ENCODE assay signal across 13 cellular contexts in the genomic region with DNA sequence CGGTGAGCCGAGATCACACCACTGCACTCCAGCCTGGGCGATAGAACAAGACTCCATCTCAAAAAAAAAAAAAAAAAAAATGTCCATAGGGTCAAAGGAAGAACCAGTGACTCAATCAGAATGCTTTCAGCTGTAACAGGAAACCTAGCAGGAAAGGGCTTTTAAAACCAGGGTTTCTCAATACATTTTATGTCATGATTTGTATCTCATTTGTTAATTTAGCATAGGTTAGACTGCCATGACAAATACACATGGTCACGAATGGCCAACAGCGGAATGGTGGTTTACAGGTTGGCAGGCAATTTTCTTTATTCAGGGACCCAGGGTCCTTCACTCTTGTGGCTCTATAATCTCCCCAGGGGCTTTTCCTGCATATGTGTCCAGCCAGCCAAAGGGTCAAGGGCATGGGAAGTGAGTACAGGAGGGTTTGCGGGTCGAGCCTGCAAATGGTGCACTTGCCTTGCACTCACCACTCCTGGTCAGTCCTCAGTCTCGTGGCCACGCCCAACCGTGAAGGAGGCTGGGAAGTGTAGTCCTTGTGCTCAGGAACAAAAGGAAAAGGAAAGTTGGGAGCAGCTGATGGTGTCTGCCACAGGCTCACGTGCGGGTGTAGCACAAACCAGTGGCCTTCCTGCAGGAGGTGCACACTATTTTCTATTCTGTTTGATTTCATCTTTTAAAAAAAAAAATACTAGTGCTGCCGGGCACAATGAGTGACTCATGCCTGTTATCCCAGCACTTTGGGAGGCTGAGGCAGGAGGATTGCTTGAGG. TPM values are rescaled to one million over a fixed set of nuclear protein-coding genes. Genes with fewer than 3 reads are reported as not detected.
A peak's percentile ranks its signal among the peaks of the same experiment; 100 is the strongest.
DNase-seq lines count a peak whose midpoint lies in the region; ATAC-seq and TF ChIP-seq lines count a peak whose summit lies in the region.
"Had no signal": no experiment of that assay in that cellular context is flagged by ENCODE, and none has a peak within 500 bp of the region (broad histone marks: within the 10 kb centered on the region; RNA-seq: fewer than 3 reads in every experiment).

No MANE protein-coding gene starts in this region.

- no peak for TF ChIP-seq POLR2A in suprapubic skin (IDR thresholded peaks at IDR 0.05)

- no peaks in the 10 kb centered on the region for H3K79me2 ChIP-seq in ACC112 (ENCODE audit: control insufficient read depth, insufficient read depth, low read length, unreplicated experiment)
- H3K79me2 ChIP-seq: hepatocyte had no signal

- TF ChIP-seq CTCF in fibroblast of mammary gland (conservative IDR thresholded peaks at IDR 0.05; ENCODE audit: control insufficient read depth, insufficient read depth, low read depth, low read length) (no peak), suprapubic skin (IDR thresholded peaks at IDR 0.05) (no peak)

- H3K27me3 ChIP-seq in ACC112 (ENCODE audit: insufficient read depth, low read length) (no peaks in the 10 kb centered on the region), suprapubic skin (no peaks in the 10 kb centered on the region)
- H3K27me3 ChIP-seq: hepatocyte, uterus had no signal

- no peak overlapping the region for H3K4me3 ChIP-seq in ACC112 (ENCODE audit: low read depth, low read length)
- H3K4me3 ChIP-seq in fibroblast of mammary gland (ENCODE audit: control insufficient read depth, low read depth, low read length), result no peak overlapping the region
- H3K4me3 ChIP-seq in suprapubic skin, result no peak overlapping the region
- H3K4me3 ChIP-seq: hepatocyte, SK-N-MC, uterus had no signal

- no peak for ATAC-seq in HG02763 (IDR thresholded peaks at IDR 0.05; ENCODE audit: unreplicated experiment)

- H3K9me3 ChIP-seq in suprapubic skin, result no peaks in the 10 kb centered on the region
- H3K9me3 ChIP-seq: uterus had no signal

- H3K27ac ChIP-seq in ACC112 (ENCODE audit: low read depth, low read length) (peak overlapping the region; percentile 79), suprapubic skin (no peak overlapping the region)
- H3K27ac ChIP-seq: hepatocyte, SK-N-MC, uterus had no signal

- no peak for TF ChIP-seq EP300 in suprapubic skin (IDR thresholded peaks at IDR 0.05)

- peak; percentile 84 for DNase-seq in M059J (ENCODE audit: low read depth)
- peak; percentile 78 for DNase-seq in fibroblast of mammary gland (ENCODE audit: low read depth)
- DNase-seq in DMS 273 (lab: John Stamatoyannopoulos, UW; ENCODE audit: unreplicated experiment), result no peak
- DNase-seq in suprapubic skin (ENCODE audit: low spot score in 2 of 2), result no peak
- DNase-seq: NCI-H1930, nephron progenitor cell, uterus had no signal

- no peak overlapping the region for H2AFZ ChIP-seq in ACC112 (ENCODE audit: low read length, unreplicated experiment)
- H2AFZ ChIP-seq: hepatocyte had no signal

- 92% methylated on average over 13 of the region's 13 CpGs for WGBS in suprapubic skin

- peaks cover 7% of the 10 kb centered on the region for H3K4me1 ChIP-seq in ACC112 (ENCODE audit: control insufficient read depth, insufficient read depth, low read length, unreplicated experiment)
- no peaks in the 10 kb centered on the region for H3K4me1 ChIP-seq in suprapubic skin
- H3K4me1 ChIP-seq: uterus had no signal

- H3K36me3 ChIP-seq in ACC112 (ENCODE audit: insufficient read depth, low read length), result 0 out of 2 replicates have a peak, but pooled peaks cover 4% of the 10 kb centered on the region
- H3K36me3 ChIP-seq in suprapubic skin, result peaks cover 93% of the 10 kb centered on the region
- H3K36me3 ChIP-seq: uterus had no signal

RNA-seq across cellular contexts. Expression of a gene that starts 14.8 kb away (rescaled TPM):
- total RNA-seq in M059J (2014; rRNA removed; shearing (Covaris generic)), result 10.8 and 16.2 TPM in 2 replicates
- total RNA-seq in suprapubic skin, result 10 to 100 TPM; 21.6 to 32.2 (median 25.3) TPM

RNA-seq across cellular contexts. Expression of a gene that starts 32.0 kb away (rescaled TPM):
- 0.39 and 0.91 TPM in 2 replicates for total RNA-seq in M059J (2014; rRNA removed; shearing (Covaris generic))
- 1 to 10 TPM in 2 of 4 donors, under 1 TPM in 2; 0.68 to 3.1 (median 1.5) TPM for total RNA-seq in suprapubic skin
- total RNA-seq: activated CD8-positive, alpha-beta memory T cell treated with anti-CD3 and anti-CD28 coated beads for 36 hours had no signal

RNA-seq across cellular contexts. Expression of a gene that starts 54.3 kb away (rescaled TPM):
- total RNA-seq in M059J (2014; rRNA removed; shearing (Covaris generic)), result 0.05 TPM in 1 of 2 replicates, not detected in the other
- 1 to 10 TPM; 1.2 to 2.4 (median 1.5) TPM for total RNA-seq in suprapubic skin

RNA-seq across cellular contexts. Expression of a gene that starts 55.4 kb away (rescaled TPM):
- total RNA-seq in M059J (2014; rRNA removed; shearing (Covaris generic)), result 3.3 and 5.4 TPM in 2 replicates
- 1 to 10 TPM; 1.6 to 5.5 (median 3.1) TPM for total RNA-seq in suprapubic skin
- total RNA-seq: activated CD8-positive, alpha-beta memory T cell treated with anti-CD3 and anti-CD28 coated beads for 36 hours; B cell had no signal

Comparison
In these comparisons a context has a peak if more than half of its experiments do, and no peak if none do; other contexts are left out.
1. DNase-seq: peak in M059J (single experiment) and fibroblast of mammary gland (single experiment); none in DMS 273 (single experiment) and suprapubic skin (0 of 2).